1 cellular context compared by ENCODE assay signal in genomic region chr2:43088148-43089073, GRCh38.
A peak's percentile ranks its signal among the peaks of the same experiment; 100 is the strongest.
TF ChIP-seq lines count a peak whose summit lies in the region.

No MANE protein-coding gene starts in this region.

TF ChIP-seq in HepG2, 621 proteins besides CTCF, POLR2A, EP300 and RAD21 (continued from another document and continues in another):
- TF ChIP-seq ZNF609 (CRISPR knock-in tag; IDR thresholded peaks at IDR 0.05; ENCODE audit: borderline replicate concordance) (peak; percentile 83), ZSCAN31 (CRISPR knock-in tag; IDR thresholded peaks at IDR 0.05; ENCODE audit: low read depth) (no peak), CAMTA2 (CRISPR knock-in tag; IDR thresholded peaks at IDR 0.05; ENCODE audit: borderline replicate concordance) (no peak), ZSCAN21 (CRISPR knock-in tag; IDR thresholded peaks at IDR 0.05; ENCODE audit: borderline replicate concordance) (no peak), NR1H2 (CRISPR knock-in tag; IDR thresholded peaks at IDR 0.05; ENCODE audit: borderline replicate concordance, low read depth) (no peak), NR2F1 (CRISPR knock-in tag; IDR thresholded peaks at IDR 0.05) (no peak), ZIK1 (CRISPR knock-in tag; IDR thresholded peaks at IDR 0.05; ENCODE audit: borderline replicate concordance, low read depth) (no peak), PITX1 (CRISPR knock-in tag; IDR thresholded peaks at IDR 0.05) (peak; percentile 38; the same call in 1 of the 2 replicates), ATAD3A (CRISPR knock-in tag; IDR thresholded peaks at IDR 0.05) (no peak), ZNF3 (CRISPR knock-in tag; IDR thresholded peaks at IDR 0.05) (no peak), ZNF232 (CRISPR knock-in tag; IDR thresholded peaks at IDR 0.05; ENCODE audit: borderline replicate concordance) (no peak), ZMAT5 (CRISPR knock-in tag; IDR thresholded peaks at IDR 0.05; ENCODE audit: borderline replicate concordance, low read depth) (no peak), PREB (CRISPR knock-in tag; IDR thresholded peaks at IDR 0.05) (no peak), ZFP62 (CRISPR knock-in tag; IDR thresholded peaks at IDR 0.05) (no peak), DMTF1 (CRISPR knock-in tag; IDR thresholded peaks at IDR 0.05) (no peak), SMAD9 (CRISPR knock-in tag; IDR thresholded peaks at IDR 0.05) (no peak), ZNF720 (CRISPR knock-in tag; IDR thresholded peaks at IDR 0.05) (no peak), TCF12 (IDR thresholded peaks at IDR 0.05) (no peak), TCF12 (CRISPR knock-in tag; IDR thresholded peaks at IDR 0.05) (no peak), HNF1B (CRISPR knock-in tag; IDR thresholded peaks at IDR 0.05) (0 out of 2 replicates have a peak, but pooled peaks have one; percentile 5), BHLHE40 (IDR thresholded peaks at IDR 0.05; ENCODE audit: low read length) (no peak), ZSCAN22 (CRISPR knock-in tag; IDR thresholded peaks at IDR 0.05) (no peak), ZBTB46 (CRISPR knock-in tag; IDR thresholded peaks at IDR 0.05; ENCODE audit: borderline replicate concordance) (no peak), ZNF275 (CRISPR knock-in tag; IDR thresholded peaks at IDR 0.05; ENCODE audit: borderline replicate concordance) (no peak), ZC3H4 (CRISPR knock-in tag; IDR thresholded peaks at IDR 0.05; ENCODE audit: borderline replicate concordance) (no peak), JUN (CRISPR knock-in tag; IDR thresholded peaks at IDR 0.05) (no peak; the same call in 1 of the 2 replicates), ZNF205 (CRISPR knock-in tag; IDR thresholded peaks at IDR 0.05) (no peak; the same call in 1 of the 2 replicates), CC2D1A (CRISPR knock-in tag; IDR thresholded peaks at IDR 0.05) (peak; percentile 90; the same call in 1 of the 2 replicates), SRSF9 (IDR thresholded peaks at IDR 0.05; ENCODE audit: borderline replicate concordance, insufficient read depth, low read depth, low read length, poor library complexity, severe bottlenecking) (no peak), CEBPB (IDR thresholded peaks at IDR 0.05; ENCODE audit: borderline replicate concordance, low read depth, low read length) (no peak), RBFOX2 (IDR thresholded peaks at IDR 0.05; ENCODE audit: low read depth, low read length) (no peak), TARDBP (CRISPR knock-in tag; IDR thresholded peaks at IDR 0.05) (0 out of 2 replicates have a peak, but pooled peaks have one; percentile 23), ISX (CRISPR knock-in tag; conservative IDR thresholded peaks at IDR 0.05) (no peak), ZBTB26 (CRISPR knock-in tag; IDR thresholded peaks at IDR 0.05; ENCODE audit: borderline replicate concordance) (no peak), SIN3B (IDR thresholded peaks at IDR 0.05; ENCODE audit: low read length) (no peak), ZNF646 (CRISPR knock-in tag; IDR thresholded peaks at IDR 0.05) (no peak), HOXA3 (CRISPR knock-in tag; IDR thresholded peaks at IDR 0.05) (no peak), SNRNP70 (IDR thresholded peaks at IDR 0.05; ENCODE audit: low read depth, low read length) (no peak), THYN1 (CRISPR knock-in tag; IDR thresholded peaks at IDR 0.05; ENCODE audit: borderline replicate concordance, low read depth) (no peak), FOXA3 (CRISPR knock-in tag; IDR thresholded peaks at IDR 0.05) (peak; percentile 95), ZFAT (CRISPR knock-in tag; conservative IDR thresholded peaks at IDR 0.05) (no peak), ZNF891 (CRISPR knock-in tag; IDR thresholded peaks at IDR 0.05) (no peak), ZFY (CRISPR knock-in tag; IDR thresholded peaks at IDR 0.05) (no peak), CHD2 (IDR thresholded peaks at IDR 0.05; ENCODE audit: low read depth, low read length) (no peak), TCF7 (IDR thresholded peaks at IDR 0.05; ENCODE audit: low read depth) (peak; percentile 87)
